Comparison of ENCODE assay signal across 19 cellular contexts in genomic region chr6:33962186-33962585, GRCh38.
A peak's percentile ranks its signal among the peaks of the same experiment; 100 is the strongest.
DNase-seq lines count a peak whose midpoint lies in the region; ATAC-seq, FAIRE-seq and TF ChIP-seq lines count a peak whose summit lies in the region.
"Had no signal": no experiment of that assay in that cellular context is flagged by ENCODE, and none has a peak within 500 bp of the region (broad histone marks: within the 10 kb centered on the region; RNA-seq: fewer than 3 reads in every experiment).

No MANE protein-coding gene starts in this region.

- no peak for TF ChIP-seq POLR2A in H54 (IDR thresholded peaks at IDR 0.05; ENCODE audit: low read depth, low read length)

- TF ChIP-seq CTCF in AG10803 (conservative IDR thresholded peaks at IDR 0.05; ENCODE audit: low read length): no peak
- no peak for TF ChIP-seq CTCF in bronchial epithelial cell (IDR thresholded peaks at IDR 0.05; ENCODE audit: insufficient read depth, low read length, severe bottlenecking)

- FAIRE-seq in bronchial epithelial cell (lab: Jason Lieb, UNC) (no peak), H54 (lab: Jason Lieb, UNC) (no peak)
- FAIRE-seq: astrocyte had no signal

- ATAC-seq in HG03139 (IDR thresholded peaks at IDR 0.05; ENCODE audit: unreplicated experiment): no peak
- ATAC-seq: HCT116; stimulated activated effector memory CD8-positive, alpha-beta T cell treated with anti-CD3 and anti-CD28 coated beads, Interleukin-12 subunit alpha, Interleukin-12 subunit beta, amount 100 ng/mL, for 72 hours had no signal

- H3K4me3 ChIP-seq in AG10803 (ENCODE audit: low read length) (no peak overlapping the region), bronchial epithelial cell (ENCODE audit: low read depth, low read length) (no peak overlapping the region)
- H3K4me3 ChIP-seq: BLaER1 treated with 17β-estradiol and CSF1 and Interleukin-3, amounts not matched to agents 10 nM and 100 nM; sigmoid colon; upper lobe of left lung had no signal

- H3K27me3 ChIP-seq in bronchial epithelial cell (ENCODE audit: control insufficient read depth, insufficient read depth, low read length): no peaks in the 10 kb centered on the region
- H3K27me3 ChIP-seq: BLaER1 treated with 17β-estradiol and CSF1 and Interleukin-3, amounts not matched to agents 10 nM and 100 nM; upper lobe of left lung had no signal

- H3K36me3 ChIP-seq in bronchial epithelial cell (ENCODE audit: control insufficient read depth, insufficient read depth, low read length): no peaks in the 10 kb centered on the region
- H3K36me3 ChIP-seq: BLaER1 treated with 17β-estradiol and CSF1 and Interleukin-3, amounts not matched to agents 10 nM and 100 nM; sigmoid colon; upper lobe of left lung had no signal

- DNase-seq in AG10803 (ENCODE audit: low read depth) (peak; percentile 69), HPDE6-E6E7 (ENCODE audit: extremely low spot score) (peak; percentile 71), bronchial epithelial cell (ENCODE audit: low read depth) (peak; percentile 83), myocyte (ENCODE audit: low read depth) (peak; percentile 31), T-helper 1 cell (no peak), H54 (ENCODE audit: insufficient read length, low spot score) (no peak), amniotic stem cell (lab: John Stamatoyannopoulos, UW) (no peak)
- DNase-seq: activated CD8-positive, alpha-beta memory T cell treated with anti-CD3 and anti-CD28 coated beads for 24 hours; activated gamma-delta T cell treated with Interleukin-2 at 50 U/mL for 16 hours; effector CD8-positive, alpha-beta T cell; NCI-H1105 treated with DMSO at 0.1 percent for 48 hours; NCI-H345; sigmoid colon; upper lobe of left lung had no signal

Comparison
In these comparisons a context has a peak if more than half of its experiments do, and no peak if none do; other contexts are left out.
1. DNase-seq: peak in AG10803 (single experiment), HPDE6-E6E7 (single experiment), bronchial epithelial cell (single experiment) and myocyte (single experiment); none in T-helper 1 cell (0 of 5), H54 (single experiment) and amniotic stem cell (single experiment).